15 cellular contexts compared by ENCODE assay signal in the genomic region with DNA sequence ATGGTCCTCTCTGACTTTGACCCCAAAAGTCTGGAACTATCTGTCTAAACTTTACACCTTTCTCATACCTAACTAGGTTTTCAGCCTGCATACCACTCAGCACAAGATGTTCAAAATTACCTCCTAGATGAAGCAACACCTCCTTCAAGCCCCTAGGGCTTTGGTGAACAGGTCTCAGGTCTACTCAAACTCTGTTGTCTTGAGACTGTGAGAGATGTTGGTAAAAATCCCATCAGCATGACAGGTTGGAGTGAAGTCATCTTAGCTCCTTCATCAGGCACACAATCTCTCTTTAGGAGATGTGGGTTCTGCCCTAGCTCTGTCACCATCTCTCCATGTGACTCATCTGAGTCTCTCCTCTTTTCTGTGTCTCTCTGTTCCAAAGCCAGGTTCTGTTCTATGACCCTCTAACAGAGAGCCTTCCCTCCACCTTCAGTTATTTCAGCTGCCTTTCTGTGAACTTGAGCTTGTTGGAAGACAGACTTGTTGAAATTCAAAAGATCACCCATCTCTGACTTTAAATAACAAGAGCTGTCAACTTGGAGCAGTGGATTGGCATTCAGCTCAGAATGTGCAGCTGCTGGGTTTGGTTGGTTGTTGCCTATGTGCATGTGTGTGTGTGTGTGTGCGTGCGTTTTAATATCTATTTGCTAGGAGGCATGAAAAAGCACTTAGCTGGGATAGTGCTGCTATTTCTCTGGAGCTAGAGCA.
DNase-seq lines count a peak whose midpoint lies in the region; ATAC-seq and TF ChIP-seq lines count a peak whose summit lies in the region.
"Had no signal": no experiment of that assay in that cellular context is flagged by ENCODE, and none has a peak within 500 bp of the region (broad histone marks: within the 10 kb centered on the region; RNA-seq: fewer than 3 reads in every experiment).

No MANE protein-coding gene starts in this region.

- peaks cover 3 to 7% of the 10 kb centered on the region in 2 donors for H3K4me1 ChIP-seq in gastrocnemius medialis
- no peaks in the 10 kb centered on the region for H3K4me1 ChIP-seq in A673 (ENCODE audit: insufficient read depth, low read length, poor library complexity, severe bottlenecking)
- H3K4me1 ChIP-seq: Peyer's patch had no signal

- ATAC-seq in activated T-cell treated with anti-CD3 and anti-CD28 coated beads, Interleukin-2, amount 50 U/mL, for 72 hours (replicated peaks in 1 of 2): peak; percentile 81 to 87
- peak; percentile 39 for ATAC-seq in activated naive CD8-positive, alpha-beta T cell treated with anti-CD3 and anti-CD28 coated beads, Interleukin-2, amount 50 U/mL, for 24 hours
- ATAC-seq in gastrocnemius medialis: no peak
- ATAC-seq: SK-N-SH treated with all-trans-retinoic acid at 6 μM for 48 hours had no signal

- in situ Hi-C loops in gastrocnemius medialis (cut with MboI; ENCODE audit: low sequenced_read_pairs in 4 of 4): no loop called here

- no peak for DNase-seq in activated T-cell treated with anti-CD3 and anti-CD28 coated beads, Interleukin-2, amount 50 U/mL, for 72 hours
- DNase-seq in activated T-cell treated with anti-CD3 and anti-CD28 coated beads, Interleukin-2, amount 50 U/mL, for 1 hour: no peak
- DNase-seq in activated naive CD8-positive, alpha-beta T cell treated with anti-CD3 and anti-CD28 coated beads, Interleukin-2, amount 50 U/mL, for 24 hours: no peak
- DNase-seq in myocyte (ENCODE audit: low read depth) (peak; percentile 87), superior temporal gyrus (ENCODE audit: extremely low spot score) (peak; percentile 45), gastrocnemius medialis (no peak), A673 (ENCODE audit: low spot score) (no peak)
- DNase-seq in central memory CD4-positive, alpha-beta T cell: no peak
- DNase-seq: activated CD4-positive, alpha-beta T cell treated with anti-CD3 and anti-CD28 coated beads, Interleukin-2, amount 50 U/mL, for 4 hours; activated effector memory CD4-positive, alpha-beta T cell treated with anti-CD3 and anti-CD28 coated beads, Interleukin-2, amount 50 U/mL, for 16 hours; Calu3; NCI-H1436 treated with DMSO at 0.1 percent for 48 hours; nephron progenitor cell; Peyer's patch had no signal

- peaks cover 18% of the 10 kb centered on the region for H3K4me1 Mint-ChIP-seq in activated T-cell treated with anti-CD3 and anti-CD28 coated beads, Interleukin-2, amount 50 U/mL, for 72 hours (ENCODE audit: low read depth)
- no peaks in the 10 kb centered on the region for H3K4me1 Mint-ChIP-seq in activated naive CD8-positive, alpha-beta T cell treated with anti-CD3 and anti-CD28 coated beads, Interleukin-2, amount 50 U/mL, for 24 hours

- H3K36me3 Mint-ChIP-seq in activated T-cell treated with anti-CD3 and anti-CD28 coated beads, Interleukin-2, amount 50 U/mL, for 72 hours (ENCODE audit: insufficient read depth in 2 of 2): peaks cover 4 to 6% of the 10 kb centered on the region in 2 donors
- peaks cover 32% of the 10 kb centered on the region for H3K36me3 Mint-ChIP-seq in activated naive CD8-positive, alpha-beta T cell treated with anti-CD3 and anti-CD28 coated beads, Interleukin-2, amount 50 U/mL, for 24 hours (ENCODE audit: low read depth)

- TF ChIP-seq CTCF in gastrocnemius medialis (IDR thresholded peaks at IDR 0.05 in 4 of 5, conservative IDR thresholded peaks at IDR 0.05 in 1 of 5) (no peak), A673 (conservative IDR thresholded peaks at IDR 0.05; ENCODE audit: low read depth, low read length) (no peak)

- no peak overlapping the region for H3K4me3 Mint-ChIP-seq in activated T-cell treated with anti-CD3 and anti-CD28 coated beads, Interleukin-2, amount 50 U/mL, for 72 hours
- no peak overlapping the region for H3K4me3 Mint-ChIP-seq in activated naive CD8-positive, alpha-beta T cell treated with anti-CD3 and anti-CD28 coated beads, Interleukin-2, amount 50 U/mL, for 24 hours
- H3K4me3 Mint-ChIP-seq: nephron progenitor cell had no signal

- no peaks in the 10 kb centered on the region for H3K36me3 ChIP-seq in gastrocnemius medialis
- H3K36me3 ChIP-seq in A673 (ENCODE audit: insufficient read depth, low read length, poor library complexity, severe bottlenecking): no peaks in the 10 kb centered on the region

- peak overlapping the region; percentile 16 for H3K27ac Mint-ChIP-seq in activated T-cell treated with anti-CD3 and anti-CD28 coated beads, Interleukin-2, amount 50 U/mL, for 72 hours
- peak overlapping the region; percentile 4 for H3K27ac Mint-ChIP-seq in activated naive CD8-positive, alpha-beta T cell treated with anti-CD3 and anti-CD28 coated beads, Interleukin-2, amount 50 U/mL, for 24 hours
- H3K27ac Mint-ChIP-seq: nephron progenitor cell had no signal

- H3K9me3 Mint-ChIP-seq in activated T-cell treated with anti-CD3 and anti-CD28 coated beads, Interleukin-2, amount 50 U/mL, for 72 hours: no peaks in the 10 kb centered on the region
- H3K9me3 Mint-ChIP-seq in activated naive CD8-positive, alpha-beta T cell treated with anti-CD3 and anti-CD28 coated beads, Interleukin-2, amount 50 U/mL, for 24 hours: no peaks in the 10 kb centered on the region
- H3K9me3 Mint-ChIP-seq: nephron progenitor cell had no signal

- no peaks in the 10 kb centered on the region for H3K9me3 ChIP-seq in gastrocnemius medialis
- H3K9me3 ChIP-seq in A673 (ENCODE audit: low read depth, low read length, poor library complexity, severe bottlenecking): no peaks in the 10 kb centered on the region
- H3K9me3 ChIP-seq: Peyer's patch had no signal

- no peak for TF ChIP-seq POLR2A in gastrocnemius medialis (IDR thresholded peaks at IDR 0.05)

- H3K4me3 ChIP-seq in gastrocnemius medialis (no peak overlapping the region), A673 (ENCODE audit: low read depth, low read length, poor library complexity, severe bottlenecking) (no peak overlapping the region)
- H3K4me3 ChIP-seq: Peyer's patch had no signal

- intact Hi-C loops in gastrocnemius medialis (cut with DNase I; ENCODE audit: low total_unique reads) (no loop called here), A673 (cut with micrococcal nuclease; ENCODE audit: unreplicated experiment) (no loop called here)

- CTCF ChIA-PET in A673 (lab: Charles Lee): no interaction called here

- POLR2A ChIA-PET in A673 (lab: Charles Lee; ENCODE audit: low non-redundant PET): no interaction called here

- H3K27me3 Mint-ChIP-seq in activated T-cell treated with anti-CD3 and anti-CD28 coated beads, Interleukin-2, amount 50 U/mL, for 72 hours (ENCODE audit: low read depth): no peaks in the 10 kb centered on the region
- H3K27me3 Mint-ChIP-seq in activated naive CD8-positive, alpha-beta T cell treated with anti-CD3 and anti-CD28 coated beads, Interleukin-2, amount 50 U/mL, for 24 hours: no peaks in the 10 kb centered on the region

- no TSS peak for BruUV-seq in A673 (replicated peaks; lab: Mats Ljungman, UMichigan)

- H3K27ac ChIP-seq in gastrocnemius medialis (no peak overlapping the region), A673 (ENCODE audit: low read depth, low read length, poor library complexity, severe bottlenecking) (no peak overlapping the region)
- H3K27ac ChIP-seq: Peyer's patch had no signal

- H3K27me3 ChIP-seq in gastrocnemius medialis: no peaks in the 10 kb centered on the region
- peaks cover 38% of the 10 kb centered on the region for H3K27me3 ChIP-seq in A673 (replicated peaks; ENCODE audit: insufficient read depth, low read depth, low read length, poor library complexity)
- H3K27me3 ChIP-seq: Peyer's patch had no signal

Comparison
In these comparisons a context has a peak if more than half of its experiments do, and no peak if none do; other contexts are left out.
1. ATAC-seq: peak in activated T-cell treated with anti-CD3 and anti-CD28 coated beads, Interleukin-2, amount 50 U/mL, for 72 hours (2 of 2) and activated naive CD8-positive, alpha-beta T cell treated with anti-CD3 and anti-CD28 coated beads, Interleukin-2, amount 50 U/mL, for 24 hours (single experiment); none in gastrocnemius medialis (0 of 2).
2. DNase-seq: peak in myocyte (single experiment) and superior temporal gyrus (single experiment); none in activated T-cell treated with anti-CD3 and anti-CD28 coated beads, Interleukin-2, amount 50 U/mL, for 72 hours (0 of 2), activated T-cell treated with anti-CD3 and anti-CD28 coated beads, Interleukin-2, amount 50 U/mL, for 1 hour (single experiment), activated naive CD8-positive, alpha-beta T cell treated with anti-CD3 and anti-CD28 coated beads, Interleukin-2, amount 50 U/mL, for 24 hours (single experiment), gastrocnemius medialis (0 of 2), A673 (single experiment) and central memory CD4-positive, alpha-beta T cell (single experiment).